In the genomic region with DNA sequence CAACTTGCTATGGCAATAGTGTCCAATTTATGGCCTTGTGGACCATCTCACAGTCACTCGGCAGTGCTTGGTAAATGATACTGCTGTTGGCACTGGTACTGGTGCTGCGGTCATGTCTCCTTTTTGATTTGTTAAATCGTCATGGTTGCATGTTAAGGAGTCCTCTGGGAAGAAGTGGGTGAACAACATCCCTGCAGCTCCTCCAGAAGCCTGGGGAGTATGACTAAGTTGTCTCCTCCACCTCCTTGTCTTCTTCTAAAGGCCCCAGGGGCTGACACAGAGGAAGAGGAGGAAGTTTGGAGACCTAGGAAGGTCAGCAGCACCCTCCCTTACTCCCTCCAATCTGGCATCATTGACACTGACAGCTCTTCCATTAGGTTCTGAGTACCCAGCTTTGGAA, we compare ENCODE assay signal across 8 cellular contexts. TPM values are rescaled to one million over a fixed set of nuclear protein-coding genes. Genes with fewer than 3 reads are reported as not detected.
A peak's percentile ranks its signal among the peaks of the same experiment; 100 is the strongest.
DNase-seq lines count a peak whose midpoint lies in the region; ATAC-seq and TF ChIP-seq lines count a peak whose summit lies in the region.

No MANE protein-coding gene starts in this region.

- intact Hi-C loops in CD4-positive, alpha-beta T cell (cut with DNase I, micrococcal nuclease), result loop anchor here in 1 of 2 experiments (1.0 to 2.0 kb wide), 2 partner anchors 9 to 21 kb away; partner anchors contain the start of gene ITPRIP
- intact Hi-C loops in Panc1 (cut with micrococcal nuclease; ENCODE audit: unreplicated experiment), result no loop called here

- BruUV-seq in Panc1 (replicated peaks; lab: Mats Ljungman, UMichigan), result no TSS peak

- 83 to 88% methylated on average over 3 of the region's 3 CpGs for WGBS in endodermal cell (ENCODE audit: insufficient coverage in 1 of 2, insufficient read length in 1 of 2), 2 experiments

- CTCF ChIA-PET in CD4-positive, alpha-beta T cell (lab: Charles Lee), result interaction anchor here (1.2 to 2.0 kb wide), 4 partner anchors 9 to 25 kb away, joined by 5 to 15 read pairs (median 8); partner anchors contain the start of genes CFAP58 and ITPRIP
- CTCF ChIA-PET in Panc1 (lab: Charles Lee), result no interaction called here

- no peaks in the 10 kb centered on the region for H3K36me3 ChIP-seq in Panc1 (ENCODE audit: control insufficient read depth, insufficient read depth, low read length)
- H3K36me3 ChIP-seq in endodermal cell (ENCODE audit: control insufficient read depth, insufficient read depth, low read length), result peaks cover 4% of the 10 kb centered on the region
- H3K36me3 ChIP-seq in osteoblast (ENCODE audit: insufficient read depth, low read length), result peaks cover 22% of the 10 kb centered on the region

- H2AFZ ChIP-seq in osteoblast (ENCODE audit: low read length), result no peak overlapping the region

- H3K4me3 Mint-ChIP-seq in CD4-positive, alpha-beta T cell, result peak overlapping the region; percentile 84
- no peak overlapping the region for H3K4me3 Mint-ChIP-seq in endodermal cell

- peak in 1 of 10 experiments; percentile 23 for DNase-seq in CD4-positive, alpha-beta T cell
- DNase-seq in Panc1 (ENCODE audit: low read depth, low spot score) (no peak), endodermal cell (peak; percentile 50), osteoblast (ENCODE audit: insufficient read length, low spot score, missing footprints) (peak; percentile 93), Kasumi-1 (lab: John Stamatoyannopoulos, UW) (no peak), DMS53 treated with DMSO at 0.1 percent for 48 hours (lab: John Stamatoyannopoulos, UW; ENCODE audit: unreplicated experiment) (no peak), globus pallidus (ENCODE audit: low spot score) (no peak)

- no peaks in the 10 kb centered on the region for H3K27me3 ChIP-seq in CD4-positive, alpha-beta T cell (ENCODE audit: control insufficient read depth, insufficient read depth, low read length)
- H3K27me3 ChIP-seq in Panc1 (ENCODE audit: control insufficient read depth, insufficient read depth, low read length) (no peaks in the 10 kb centered on the region), endodermal cell (ENCODE audit: control insufficient read depth, insufficient read depth, low read length, poor library complexity, severe bottlenecking) (no peaks in the 10 kb centered on the region), osteoblast (ENCODE audit: insufficient read depth, low read length) (no peaks in the 10 kb centered on the region)

- no peak for ATAC-seq in CD4-positive, alpha-beta T cell (ENCODE audit: poor library complexity)
- ATAC-seq in Panc1, result peak; percentile 3; the same call in 1 of the 2 replicates
- ATAC-seq in HG03565 (IDR thresholded peaks at IDR 0.05; ENCODE audit: unreplicated experiment), result no peak

- H3K27me3 Mint-ChIP-seq in CD4-positive, alpha-beta T cell, result no peaks in the 10 kb centered on the region
- no peaks in the 10 kb centered on the region for H3K27me3 Mint-ChIP-seq in endodermal cell (ENCODE audit: insufficient read depth)

- H3K27ac Mint-ChIP-seq in CD4-positive, alpha-beta T cell, result peak overlapping the region; percentile 88
- no peak overlapping the region for H3K27ac Mint-ChIP-seq in endodermal cell

- peaks cover 82% of the 10 kb centered on the region for H3K79me2 ChIP-seq in osteoblast (ENCODE audit: insufficient read depth, low read length)

- H3K27ac ChIP-seq in CD4-positive, alpha-beta T cell (ENCODE audit: low read depth, low read length), result peak overlapping the region; percentile 75
- peak overlapping the region; percentile 98 for H3K27ac ChIP-seq in Panc1 (ENCODE audit: low read length)
- H3K27ac ChIP-seq in endodermal cell (ENCODE audit: low read depth, low read length), result peak overlapping the region; percentile 99
- peak overlapping the region; percentile 98 for H3K27ac ChIP-seq in osteoblast (ENCODE audit: low read depth, low read length)

- POLR2A ChIA-PET in CD4-positive, alpha-beta T cell (lab: Charles Lee), result interaction anchor here (1.1 to 4.1 kb wide), 3 partner anchors 8 to 22 kb away, joined by 4 to 64 read pairs (median 30); partner anchors contain the start of gene ITPRIP
- POLR2A ChIA-PET in Panc1 (lab: Charles Lee), result interaction anchor here (1.2 kb wide), 1 partner anchor 18 kb away, joined by 3 read pairs; no protein-coding TSS in a partner anchor

- peak overlapping the region in 1 of 2 experiments; percentile 32; a peak in 2 of 4 replicates for H3K4me3 ChIP-seq in Panc1 (ENCODE audit: low read depth in 2 of 2, low read length in 2 of 2)
- H3K4me3 ChIP-seq in endodermal cell (ENCODE audit: low read length), result no peak overlapping the region
- peak overlapping the region; percentile 18 for H3K4me3 ChIP-seq in osteoblast (ENCODE audit: insufficient read depth, low read length)

- H3K36me3 Mint-ChIP-seq in CD4-positive, alpha-beta T cell (ENCODE audit: low read depth), result peaks cover 41% of the 10 kb centered on the region
- peaks cover 8% of the 10 kb centered on the region for H3K36me3 Mint-ChIP-seq in endodermal cell (ENCODE audit: low read depth)

- H3K4me1 ChIP-seq in Panc1 (ENCODE audit: control insufficient read depth, insufficient read depth, low read length) (peaks cover 98% of the 10 kb centered on the region), endodermal cell (ENCODE audit: control insufficient read depth, insufficient read depth, low read length) (peaks cover 45% of the 10 kb centered on the region), osteoblast (ENCODE audit: insufficient read depth, low read length) (peaks cover 89% of the 10 kb centered on the region)

- no peaks in the 10 kb centered on the region for H3K9me3 Mint-ChIP-seq in CD4-positive, alpha-beta T cell
- no peaks in the 10 kb centered on the region for H3K9me3 Mint-ChIP-seq in endodermal cell

- H3K4me1 Mint-ChIP-seq in CD4-positive, alpha-beta T cell (ENCODE audit: low read depth), result peaks cover 100% of the 10 kb centered on the region
- peaks cover 72% of the 10 kb centered on the region for H3K4me1 Mint-ChIP-seq in endodermal cell

- H3K9me3 ChIP-seq in CD4-positive, alpha-beta T cell (ENCODE audit: control insufficient read depth, low read length), result no peaks in the 10 kb centered on the region
- H3K9me3 ChIP-seq in Panc1 (ENCODE audit: control insufficient read depth, insufficient read depth, low read depth, low read length) (no peaks in the 10 kb centered on the region), endodermal cell (ENCODE audit: control insufficient read depth, low read length) (no peaks in the 10 kb centered on the region), osteoblast (ENCODE audit: low read depth, low read length) (no peaks in the 10 kb centered on the region)

- peak overlapping the region; percentile 86 for H3K4me2 ChIP-seq in osteoblast (ENCODE audit: insufficient read depth, low read length)

- TF ChIP-seq CTCF in CD4-positive, alpha-beta T cell (IDR thresholded peaks at IDR 0.05), result no peak
- TF ChIP-seq CTCF in Panc1 (IDR thresholded peaks at IDR 0.05) (no peak), endodermal cell (conservative IDR thresholded peaks at IDR 0.05) (no peak), osteoblast (IDR thresholded peaks at IDR 0.05; ENCODE audit: extremely low read depth, low read depth, low read length) (no peak)

- H3K9ac ChIP-seq in endodermal cell (ENCODE audit: extremely low read depth, low read length, poor library complexity, severe bottlenecking), result no peak overlapping the region

- in situ Hi-C loops in Panc1 (cut with HindIII; ENCODE audit: low pct_unique_long_range_greater_than_20kb, low sequenced_read_pairs), result no loop called here

- H4K20me1 ChIP-seq in osteoblast (ENCODE audit: insufficient read depth, low read length), result peaks cover 25% of the 10 kb centered on the region

RNA-seq across cellular contexts. Expression of gene ITPRIP, which starts 8.5 kb away (rescaled TPM):
- total RNA-seq in CD4-positive, alpha-beta T cell, result 100 to 1,000 TPM; 127 to 133 TPM
- total RNA-seq in Panc1 (2021; ENCODE audit: unreplicated experiment) (55.0 TPM), endodermal cell (10 to 100 TPM in 1 of 2 donors, 1 to 10 TPM in 1; 9.1 to 11.0 TPM), osteoblast (14.8 and 16.5 TPM in 2 replicates)
- polyA plus RNA-seq in Panc1 (2012; ENCODE audit: insufficient read length), result 52.8 TPM
- 14.4 TPM for polyA plus RNA-seq in endodermal cell (2013, experiment 1 of 2)
- 14.9 TPM for polyA plus RNA-seq in endodermal cell (2013, experiment 2 of 2)

RNA-seq across cellular contexts. Expression of gene CFAP58, which starts 23.9 kb away (rescaled TPM):
- total RNA-seq in CD4-positive, alpha-beta T cell, result not detected
- total RNA-seq in Panc1 (2021; ENCODE audit: unreplicated experiment), result 2.0 TPM
- polyA plus RNA-seq in Panc1 (2012; ENCODE audit: insufficient read length), result 1.4 TPM
- under 1 TPM; 0.68 to 0.97 TPM for total RNA-seq in endodermal cell
- 0.57 TPM for polyA plus RNA-seq in endodermal cell (2013, experiment 1 of 2)
- polyA plus RNA-seq in endodermal cell (2013, experiment 2 of 2), result 0.50 TPM
- 0.36 and 0.59 TPM in 2 replicates for total RNA-seq in osteoblast

Comparison
In these comparisons a context has a peak if more than half of its experiments do, and no peak if none do; other contexts are left out.
1. DNase-seq: peak in endodermal cell (single experiment) and osteoblast (single experiment); none in Panc1 (single experiment), Kasumi-1 (0 of 2), DMS53 treated with DMSO at 0.1 percent for 48 hours (single experiment) and globus pallidus (single experiment).
2. Peak in every context shown above with its lines, with median percentiles within 50 percentile points of each other: H3K27ac ChIP-seq.